In the genomic region with DNA sequence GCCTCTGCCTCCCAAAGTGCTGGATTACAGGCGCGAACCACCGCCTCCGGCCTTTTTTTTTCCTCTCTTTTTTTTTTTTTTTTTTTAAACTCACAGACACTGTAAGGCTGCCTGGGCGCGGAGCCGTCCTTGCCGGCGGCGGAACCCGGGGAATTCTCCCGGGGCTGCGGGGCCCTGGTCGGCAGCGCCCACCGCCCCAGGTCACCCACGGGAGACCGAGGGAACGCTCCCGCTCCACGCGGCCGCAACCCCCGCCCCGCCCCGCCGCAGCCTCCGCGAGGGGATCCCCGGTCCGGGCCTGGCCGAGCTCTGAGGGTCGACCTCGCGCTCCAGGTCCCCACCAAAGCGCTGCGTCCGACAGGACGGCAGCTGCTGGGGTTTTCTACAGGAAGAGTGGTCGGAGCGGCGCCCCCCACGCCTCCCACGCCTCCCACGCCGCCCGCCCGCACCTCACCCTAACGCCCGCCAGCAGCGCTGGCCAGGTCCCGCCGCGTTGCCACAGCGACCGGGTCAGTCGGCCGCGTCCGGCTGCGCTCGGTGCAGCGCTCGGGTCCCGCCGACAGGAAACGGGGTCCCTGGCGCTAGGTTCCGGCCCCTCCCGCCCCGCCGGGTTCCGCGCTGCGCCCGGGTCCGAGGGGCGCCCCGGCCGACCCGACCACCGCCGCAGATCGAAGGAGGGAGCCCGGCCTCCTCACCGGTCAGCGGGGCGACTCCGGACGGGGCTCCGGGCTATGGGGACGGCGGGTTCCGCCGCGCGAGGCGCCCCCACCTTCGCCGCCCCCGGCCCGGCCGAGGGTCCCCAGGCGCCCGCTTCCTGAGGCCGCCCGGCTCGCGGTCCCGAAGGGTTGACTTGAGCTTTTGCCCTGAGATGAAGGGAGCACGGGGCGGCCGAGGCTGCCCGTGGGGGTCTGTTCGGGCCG, we compare ENCODE assay signal across 8 cellular contexts. TPM values are rescaled to one million over a fixed set of nuclear protein-coding genes. Genes with fewer than 3 reads are reported as not detected.
DNase-seq lines count a peak whose midpoint lies in the region; ATAC-seq and TF ChIP-seq lines count a peak whose summit lies in the region.

Gene CCDC57, minus strand, starts transcription at position 512 of the 920 bp plus-strand sequence. CDS start 10,898 bp downstream, outside the sequence.

- H4K20me1 ChIP-seq in fibroblast of lung (ENCODE audit: control insufficient read depth, extremely low read depth, insufficient read depth, low read length): no peaks in the 10 kb centered on the region

- H3K27me3 ChIP-seq in NT2/D1 (ENCODE audit: insufficient read depth, insufficient read length): peaks cover 14% of the 10 kb centered on the region
- no peaks in the 10 kb centered on the region for H3K27me3 ChIP-seq in fibroblast of lung (ENCODE audit: control insufficient read depth, insufficient read depth, low read length)

- H2AFZ ChIP-seq in fibroblast of lung (ENCODE audit: low read length): peak within 1 kb of the TSS; percentile 59

- H3K79me2 ChIP-seq in fibroblast of lung (ENCODE audit: control insufficient read depth, insufficient read depth, low read length): peaks cover 3% of the 10 kb centered on the region

- H3K4me2 ChIP-seq in fibroblast of lung (ENCODE audit: extremely low read depth, insufficient read depth, low read length): peak within 1 kb of the TSS; percentile 93

- H3K36me3 ChIP-seq in NT2/D1 (ENCODE audit: insufficient read depth, insufficient read length, low read length) (peaks cover 7% of the 10 kb centered on the region), fibroblast of lung (ENCODE audit: control insufficient read depth, insufficient read depth, low read length) (no peaks in the 10 kb centered on the region)

- H3K9ac ChIP-seq in NT2/D1 (ENCODE audit: insufficient read length, low read depth): peak within 1 kb of the TSS; percentile 85
- peak within 1 kb of the TSS; percentile 87 for H3K9ac ChIP-seq in fibroblast of lung (ENCODE audit: insufficient read depth, low read length)

- H3K27ac ChIP-seq in fibroblast of lung (ENCODE audit: insufficient read depth, low read length): peak within 1 kb of the TSS; percentile 90

- no peak for TF ChIP-seq CTCF in fibroblast of lung (conservative IDR thresholded peaks at IDR 0.05 in 1 of 2, IDR thresholded peaks at IDR 0.05 in 1 of 2; ENCODE audit: low read depth in 1 of 2, low read length in 2 of 2)
- TF ChIP-seq CTCF in subcutaneous adipose tissue (IDR thresholded peaks at IDR 0.05; ENCODE audit: low read depth): no peak

- peak; percentile 64 to 71 for DNase-seq in AML-193 (lab: John Stamatoyannopoulos, UW)
- no peak for DNase-seq in NT2/D1 (ENCODE audit: low read depth, low spot score)
- peak; percentile 50 for DNase-seq in activated T-helper 1 cell treated with Interleukin-2 at 50 U/mL for 16 hours (ENCODE audit: low read depth)
- peak; percentile 72 to 76 for DNase-seq in fibroblast of lung (ENCODE audit: low read depth in 2 of 2)
- peak; percentile 81 for DNase-seq in myocyte (ENCODE audit: low read depth)

- H3K4me3 ChIP-seq in NT2/D1 (ENCODE audit: insufficient read length, low read depth) (peak within 1 kb of the TSS; percentile 76), fibroblast of lung (replicated peaks in 1 of 4; ENCODE audit: control extremely low read depth in 1 of 4, insufficient read depth in 1 of 4, low read depth in 3 of 4, low read length in 4 of 4) (peak within 1 kb of the TSS; percentile 53 to 75 (median 74))

- no peaks in the 10 kb centered on the region for H3K9me3 ChIP-seq in NT2/D1 (ENCODE audit: insufficient read depth, low read length)
- H3K9me3 ChIP-seq in fibroblast of lung (ENCODE audit: control insufficient read depth, insufficient read depth, low read depth, low read length): no peaks in the 10 kb centered on the region

- H3K4me1 ChIP-seq in NT2/D1 (ENCODE audit: insufficient read depth, insufficient read length) (peaks cover 10% of the 10 kb centered on the region), fibroblast of lung (ENCODE audit: control insufficient read depth, extremely low read depth, insufficient read depth, low read length) (peaks cover 27% of the 10 kb centered on the region)

- ATAC-seq in GM18868 (IDR thresholded peaks at IDR 0.05; ENCODE audit: unreplicated experiment) (peak; percentile 74), HG03159 (IDR thresholded peaks at IDR 0.05; ENCODE audit: unreplicated experiment) (peak; percentile 64)

RNA-seq across cellular contexts. Expression of gene CCDC57, which starts in this region (rescaled TPM):
- 8.2 and 10.1 TPM in 2 replicates for total RNA-seq in fibroblast of lung
- 4.3 and 7.1 TPM in 2 replicates for polyA plus RNA-seq in fibroblast of lung
- polyA plus RNA-seq in fibroblast of lung (2012): 4.4 and 7.8 TPM in 2 replicates
- 2.6 and 4.7 TPM in 2 replicates for polyA minus RNA-seq in fibroblast of lung (ENCODE audit: low replicate concordance)
- 7.9 and 11.3 TPM in 2 replicates for total RNA-seq in myocyte
- polyA plus RNA-seq in myocyte (2012): 25.5 TPM
- 10 to 100 TPM in 3 of 4 donors, 1 to 10 TPM in 1; 8.8 to 31.5 (median 17.1) TPM for total RNA-seq in subcutaneous adipose tissue
